ENCODE assay signal across 18 cellular contexts in genomic region chr9:134187821-134188420, GRCh38. TPM values are rescaled to one million over a fixed set of nuclear protein-coding genes. Genes with fewer than 3 reads are reported as not detected.
DNase-seq lines count a peak whose midpoint lies in the region; ATAC-seq, FAIRE-seq and TF ChIP-seq lines count a peak whose summit lies in the region.
"Had no signal": no experiment of that assay in that cellular context is flagged by ENCODE, and none has a peak within 500 bp of the region (broad histone marks: within the 10 kb centered on the region; RNA-seq: fewer than 3 reads in every experiment).

No MANE protein-coding gene starts in this region.

- no CpG with 5 or more reads among the region's 14 CpGs for WGBS in H9 (ENCODE audit: extremely low coverage, insufficient read length, low lambda C conversion rate)

- TF ChIP-seq CTCF in H9 (conservative IDR thresholded peaks at IDR 0.05) (no peak), kidney (IDR thresholded peaks at IDR 0.05; ENCODE audit: borderline replicate concordance, extremely low read depth, insufficient read depth) (no peak)

- no peak overlapping the region for H4K91ac ChIP-seq in H9 (ENCODE audit: insufficient read length, low read depth, low read length)

- H3K14ac ChIP-seq in H9 (ENCODE audit: insufficient read depth, low read length) = no peak overlapping the region

- peak; percentile 3 for DNase-seq in activated CD4-positive, alpha-beta T cell treated with anti-CD3 and anti-CD28 coated beads for 36 hours
- no peak for DNase-seq in activated CD4-positive, alpha-beta T cell treated with anti-CD3 and anti-CD28 coated beads, Interleukin-2, amount 50 U/mL, for 1 hour
- DNase-seq in H9 (no peak), kidney (peak; percentile 47), posterior vena cava (ENCODE audit: low spot score) (peak; percentile 67), NOMO-1 treated with DMSO at 0.1 percent for 48 hours (lab: John Stamatoyannopoulos, UW; ENCODE audit: unreplicated experiment) (no peak)
- DNase-seq in effector memory CD8-positive, alpha-beta T cell = no peak
- DNase-seq: colonic mucosa; heart right ventricle; immature natural killer cell; KBM-7; NCI-H187; stimulated activated CD8-positive, alpha-beta memory T cell treated with anti-CD3 and anti-CD28 coated beads, Interleukin-4, amount 100 ng/mL, for 48 hours had no signal

- no peak overlapping the region for H2AFZ ChIP-seq in H9 (ENCODE audit: low read length)

- H2BK15ac ChIP-seq in H9 (ENCODE audit: low read depth, low read length) = peak overlapping the region; percentile 85; the same call in 1 of the 2 replicates

- ATAC-seq in activated CD4-positive, alpha-beta T cell treated with anti-CD3 and anti-CD28 coated beads for 36 hours = no peak
- no peak for ATAC-seq in HG03432 (IDR thresholded peaks at IDR 0.05; ENCODE audit: unreplicated experiment)
- ATAC-seq in effector memory CD8-positive, alpha-beta T cell (replicated peaks) = no peak
- ATAC-seq: naive thymus-derived CD8-positive, alpha-beta T cell had no signal

- H3K27me3 ChIP-seq in H9 (ENCODE audit: insufficient read depth, low read length) = no peaks in the 10 kb centered on the region; the same call in 1 of the 2 replicates
- H3K27me3 ChIP-seq: colonic mucosa had no signal

- no peaks in the 10 kb centered on the region for H3K9me3 Mint-ChIP-seq in activated CD4-positive, alpha-beta T cell treated with anti-CD3 and anti-CD28 coated beads for 36 hours (ENCODE audit: low read depth)
- H3K9me3 Mint-ChIP-seq in H9 = peaks cover under 1% of the 10 kb centered on the region in 2 experiments; a peak in 4 of 5 replicates
- no peaks in the 10 kb centered on the region for H3K9me3 Mint-ChIP-seq in effector memory CD8-positive, alpha-beta T cell
- H3K9me3 Mint-ChIP-seq: immature natural killer cell; naive thymus-derived CD8-positive, alpha-beta T cell had no signal

- H3K36me3 Mint-ChIP-seq in activated CD4-positive, alpha-beta T cell treated with anti-CD3 and anti-CD28 coated beads for 36 hours (ENCODE audit: low read depth) = no peaks in the 10 kb centered on the region
- H3K36me3 Mint-ChIP-seq in H9 (ENCODE audit: insufficient read depth in 1 of 3, low read depth in 3 of 3) = no peaks in the 10 kb centered on the region
- peaks cover 10% of the 10 kb centered on the region for H3K36me3 Mint-ChIP-seq in effector memory CD8-positive, alpha-beta T cell (ENCODE audit: insufficient read depth)
- H3K36me3 Mint-ChIP-seq: immature natural killer cell; naive thymus-derived CD8-positive, alpha-beta T cell had no signal

- no peak overlapping the region for H2AK5ac ChIP-seq in H9 (ENCODE audit: insufficient read length, low read length)

- no peaks in the 10 kb centered on the region for H3K27me3 Mint-ChIP-seq in activated CD4-positive, alpha-beta T cell treated with anti-CD3 and anti-CD28 coated beads for 36 hours
- no peaks in the 10 kb centered on the region for H3K27me3 Mint-ChIP-seq in H9 (ENCODE audit: low read depth)
- H3K27me3 Mint-ChIP-seq in effector memory CD8-positive, alpha-beta T cell = peaks cover 0 to 6% of the 10 kb centered on the region in 2 donors

- H3K79me1 ChIP-seq in H9 (ENCODE audit: insufficient read depth, low read depth, low read length, poor library complexity, severe bottlenecking) = no peaks in the 10 kb centered on the region

- H3K4me2 ChIP-seq in H9 (ENCODE audit: insufficient read depth, insufficient read length, low read length) = no peak overlapping the region

- no peak overlapping the region for H3K27ac Mint-ChIP-seq in activated CD4-positive, alpha-beta T cell treated with anti-CD3 and anti-CD28 coated beads for 36 hours
- no peak overlapping the region for H3K27ac Mint-ChIP-seq in H9
- peak overlapping the region in 1 of 2 donors; percentile 45 for H3K27ac Mint-ChIP-seq in effector memory CD8-positive, alpha-beta T cell
- H3K27ac Mint-ChIP-seq: immature natural killer cell had no signal

- H3K4me3 ChIP-seq in kidney (ENCODE audit: low read length in 2 of 2) = no peak overlapping the region
- H3K4me3 ChIP-seq: colonic mucosa, heart right ventricle, prostate gland had no signal

- H3K27ac ChIP-seq in H9 (ENCODE audit: insufficient read length, low read depth, low read length) (no peak overlapping the region), kidney (ENCODE audit: low read depth in 2 of 2, low read length in 2 of 2) (no peak overlapping the region)
- H3K27ac ChIP-seq: colonic mucosa, heart right ventricle, prostate gland had no signal

- no peak overlapping the region for H3K9ac ChIP-seq in H9 (ENCODE audit: extremely low read depth, insufficient read length, low read length)
- no peak overlapping the region for H3K9ac ChIP-seq in kidney (ENCODE audit: low read length in 2 of 2)

- no peak overlapping the region for H2BK120ac ChIP-seq in H9 (ENCODE audit: low read depth, low read length, poor library complexity, severe bottlenecking)

- H3K4me1 ChIP-seq in H9 (ENCODE audit: insufficient read depth, low read length) (no peaks in the 10 kb centered on the region; the same call in 1 of the 2 replicates), kidney (ENCODE audit: control insufficient read depth in 1 of 2, insufficient read depth in 1 of 2, low read depth in 1 of 2, low read length in 2 of 2) (peaks cover 6% of the 10 kb centered on the region in 2 donors)
- H3K4me1 ChIP-seq: colonic mucosa, prostate gland had no signal

- H3K18ac ChIP-seq in H9 (ENCODE audit: insufficient read length, low read depth, low read length) = no peak overlapping the region

- H3K23me2 ChIP-seq in H9 (ENCODE audit: insufficient read length, low read depth, low read length, poor library complexity, severe bottlenecking) = no peaks in the 10 kb centered on the region

- H2BK12ac ChIP-seq in H9 (ENCODE audit: insufficient read length, low read depth, low read length) = no peak overlapping the region

- H3K4me1 Mint-ChIP-seq in activated CD4-positive, alpha-beta T cell treated with anti-CD3 and anti-CD28 coated beads for 36 hours = peaks cover 11% of the 10 kb centered on the region
- peaks cover 0 to 16% of the 10 kb centered on the region in 2 experiments; a peak in 2 of 4 replicates for H3K4me1 Mint-ChIP-seq in H9
- H3K4me1 Mint-ChIP-seq in effector memory CD8-positive, alpha-beta T cell (ENCODE audit: low read depth in 2 of 2) = peaks cover 7 to 10% of the 10 kb centered on the region in 2 donors

- H2BK20ac ChIP-seq in H9 (ENCODE audit: low read depth, low read length, poor library complexity, severe bottlenecking) = no peak overlapping the region

- POLR2A ChIA-PET in activated CD4-positive, alpha-beta T cell treated with anti-CD3 and anti-CD28 coated beads for 36 hours (lab: Charles Lee) = no interaction called here

- no peak overlapping the region for H3T11ph ChIP-seq in H9 (ENCODE audit: low read length)

- H3K56ac ChIP-seq in H9 (ENCODE audit: insufficient read length, low read depth, low read length) = no peak overlapping the region

- CTCF ChIA-PET in activated CD4-positive, alpha-beta T cell treated with anti-CD3 and anti-CD28 coated beads for 36 hours (lab: Charles Lee) = no interaction called here

- H3K9me3 ChIP-seq in H9 (ENCODE audit: control insufficient read depth, low read depth, low read length) (no peaks in the 10 kb centered on the region), kidney (ENCODE audit: control insufficient read depth in 1 of 2, low read length in 2 of 2) (no peaks in the 10 kb centered on the region)
- H3K9me3 ChIP-seq: colonic mucosa, heart right ventricle, prostate gland had no signal

- no peak overlapping the region for H3K4me3 Mint-ChIP-seq in activated CD4-positive, alpha-beta T cell treated with anti-CD3 and anti-CD28 coated beads for 36 hours
- H3K4me3 Mint-ChIP-seq in H9 = no peak overlapping the region
- no peak overlapping the region for H3K4me3 Mint-ChIP-seq in effector memory CD8-positive, alpha-beta T cell
- H3K4me3 Mint-ChIP-seq: immature natural killer cell; naive thymus-derived CD8-positive, alpha-beta T cell had no signal

- intact Hi-C loops in activated CD4-positive, alpha-beta T cell treated with anti-CD3 and anti-CD28 coated beads for 36 hours (cut with DNase I, micrococcal nuclease) = no loop called here
- intact Hi-C loops in kidney (cut with DNase I) = no loop called here
- intact Hi-C loops in posterior vena cava (cut with DNase I) = loop anchor here in 1 of 2 donors (5.0 kb wide), 1 partner anchor 244 kb away; no protein-coding TSS in a partner anchor

- no peak overlapping the region for H2BK5ac ChIP-seq in H9 (ENCODE audit: insufficient read length, low read length)

- H4K20me1 ChIP-seq in H9 (ENCODE audit: control insufficient read depth, insufficient read depth, insufficient read length) = no peaks in the 10 kb centered on the region

- no peak for FAIRE-seq in kidney (lab: Jason Lieb, UNC)
- FAIRE-seq: endometrium had no signal

- H3K23ac ChIP-seq in H9 (ENCODE audit: insufficient read length, low read depth, low read length) = no peak overlapping the region

- H4K5ac ChIP-seq in H9 (ENCODE audit: insufficient read length, low read depth, low read length) = no peak overlapping the region

- H3K4ac ChIP-seq in H9 (ENCODE audit: low read depth, low read length) = no peak overlapping the region

- H3K79me2 ChIP-seq in H9 (ENCODE audit: insufficient read depth, low read length) = no peaks in the 10 kb centered on the region

- no peak overlapping the region for H4K8ac ChIP-seq in H9 (replicated peaks; ENCODE audit: insufficient read length, low read depth, low read length)

- H3K36me3 ChIP-seq in kidney (ENCODE audit: control insufficient read depth in 1 of 2, insufficient read depth in 2 of 2, low read length in 2 of 2) = no peaks in the 10 kb centered on the region
- H3K36me3 ChIP-seq: colonic mucosa, heart right ventricle, prostate gland had no signal

RNA-seq across cellular contexts. Expression of gene RNU6ATAC, which starts 23.6 kb away (rescaled TPM):
- total RNA-seq in activated CD4-positive, alpha-beta T cell treated with anti-CD3 and anti-CD28 coated beads for 36 hours = 10 to 100 TPM in 1 of 2 experiments, not detected in 1; 45.7 TPM
- 132 and 134 TPM in 2 replicates for total RNA-seq in H9 (2021)
- 232 TPM for total RNA-seq in kidney
- polyA plus RNA-seq in kidney (ENCODE audit: insufficient read depth, low read depth, low replicate concordance) = not detected
- total RNA-seq in posterior vena cava = 100 to 1,000 TPM; 327 to 473 TPM
- total RNA-seq: NCI-H460, prostate gland had no signal
- polyA plus RNA-seq: heart right ventricle; immature natural killer cell; naive thymus-derived CD8-positive, alpha-beta T cell had no signal

RNA-seq across cellular contexts. Expression of gene WDR5, which starts 52.0 kb away (rescaled TPM):
- total RNA-seq in activated CD4-positive, alpha-beta T cell treated with anti-CD3 and anti-CD28 coated beads for 36 hours = 10 to 100 TPM; 51.4 to 59.2 TPM
- total RNA-seq in H9 (2021) (72.3 and 74.0 TPM in 2 replicates), kidney (25.4 TPM), posterior vena cava (10 to 100 TPM; 17.0 to 17.1 TPM)
- 18.8 TPM for polyA plus RNA-seq in kidney (ENCODE audit: insufficient read depth, low read depth, low replicate concordance)

Comparison
In these comparisons a context has a peak if more than half of its experiments do, and no peak if none do; other contexts are left out.
1. DNase-seq: peak in activated CD4-positive, alpha-beta T cell treated with anti-CD3 and anti-CD28 coated beads for 36 hours (single experiment), kidney (single experiment) and posterior vena cava (single experiment); none in activated CD4-positive, alpha-beta T cell treated with anti-CD3 and anti-CD28 coated beads, Interleukin-2, amount 50 U/mL, for 1 hour (single experiment), H9 (single experiment), NOMO-1 treated with DMSO at 0.1 percent for 48 hours (single experiment) and effector memory CD8-positive, alpha-beta T cell (0 of 3).